3 cellular contexts compared by ENCODE assay signal in the genomic region with DNA sequence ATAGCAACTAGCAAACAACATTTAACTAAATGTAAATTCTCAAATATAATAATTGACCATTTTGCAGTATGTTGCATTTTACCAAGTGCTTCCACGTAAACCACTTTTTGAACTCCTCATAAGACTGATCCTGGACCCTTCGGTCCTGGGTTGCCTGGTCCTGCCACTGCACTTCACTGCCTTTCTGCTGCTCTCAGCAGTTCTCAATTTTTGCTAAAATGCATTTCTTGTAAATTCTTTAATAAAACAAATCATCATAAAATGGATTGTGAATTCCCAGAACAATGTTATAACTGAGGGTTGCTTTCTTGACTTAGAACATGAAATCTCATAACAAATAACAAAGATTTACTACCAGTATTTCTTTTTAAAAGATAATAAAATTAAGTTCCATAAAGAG.
TF ChIP-seq lines count a peak whose summit lies in the region.

No MANE protein-coding gene starts in this region.

TF ChIP-seq in HepG2, 621 proteins besides CTCF, POLR2A, EP300 and RAD21:
- TF ChIP-seq MED1 (CRISPR knock-in tag; IDR thresholded peaks at IDR 0.05) (no peak), MAFK (conservative IDR thresholded peaks at IDR 0.05 in 1 of 2, IDR thresholded peaks at IDR 0.05 in 1 of 2; ENCODE audit: low read length in 2 of 2) (peak; percentile 46 to 72; a peak in 3 of 4 replicates), MAFF (IDR thresholded peaks at IDR 0.05; ENCODE audit: low read depth, low read length) (peak; percentile 64)
TF ChIP-seq in HepG2: peak in this region for 2.

TF ChIP-seq in A549, 52 proteins besides CTCF, POLR2A, EP300 and RAD21:
- TF ChIP-seq MAFK (IDR thresholded peaks at IDR 0.05; ENCODE audit: partially characterized antibody) (peak; percentile 45), ESRRA (IDR thresholded peaks at IDR 0.05; ENCODE audit: borderline replicate concordance, low read length) (no peak)

TF ChIP-seq in IMR-90, 13 proteins besides CTCF, POLR2A, EP300 and RAD21:
- TF ChIP-seq FOS (IDR thresholded peaks at IDR 0.05; ENCODE audit: low read depth, low read length) (no peak), MAFK (IDR thresholded peaks at IDR 0.05; ENCODE audit: low read depth, low read length) (peak; percentile 52)
